In genomic region chr6:150672792-150673191, GRCh38 we compare ENCODE assay signal across 22 cellular contexts.
A peak's percentile ranks its signal among the peaks of the same experiment; 100 is the strongest.
DNase-seq lines count a peak whose midpoint lies in the region; ATAC-seq, FAIRE-seq and TF ChIP-seq lines count a peak whose summit lies in the region.
"Had no signal": no experiment of that assay in that cellular context is flagged by ENCODE, and none has a peak within 500 bp of the region (broad histone marks: within the 10 kb centered on the region; RNA-seq: fewer than 3 reads in every experiment).

No MANE protein-coding gene starts in this region.

- POLR2A ChIA-PET in HepG2 (lab: Yijun Ruan, JAX) = no interaction called here

- in situ Hi-C loops in HepG2 (cut with HindIII; ENCODE audit: extremely low pct_ligation_motif_present, low pct_unique_long_range_greater_than_20kb) = no loop called here

- H3K36me3 ChIP-seq in liver (ENCODE audit: control insufficient read depth in 4 of 4, insufficient read depth in 3 of 4, low read depth in 1 of 4, low read length in 3 of 4) (no peaks in the 10 kb centered on the region), HepG2 (replicated peaks in 1 of 2; ENCODE audit: control insufficient read depth in 1 of 2, insufficient read depth in 2 of 2, low read length in 2 of 2) (no peaks in the 10 kb centered on the region)
- H3K36me3 ChIP-seq: HAP-1 had no signal

- H3K4me2 ChIP-seq in HepG2 (ENCODE audit: low read depth, low read length) = no peak overlapping the region
- H3K4me2 ChIP-seq: GM23338, SK-N-SH had no signal

- peak in 1 of 2 donors; percentile 14 for TF ChIP-seq RAD21 in liver (IDR thresholded peaks at IDR 0.05)
- TF ChIP-seq RAD21 in HepG2 (CRISPR knock-in tag; IDR thresholded peaks at IDR 0.05) = no peak

- no peak for FAIRE-seq in HepG2 (lab: Jason Lieb, UNC)
- FAIRE-seq: A204.1, D721Med, GM12878 had no signal

- no TSS peak for BruUV-seq in HepG2 (replicated peaks; lab: Mats Ljungman, UMichigan)

- no peaks in the 10 kb centered on the region for H3K9me3 ChIP-seq in liver (ENCODE audit: control insufficient read depth in 4 of 4, low read length in 3 of 4)
- H3K9me3 ChIP-seq in HepG2 (ENCODE audit: low read length) = no peaks in the 10 kb centered on the region
- H3K9me3 ChIP-seq: HAP-1, SK-N-SH had no signal

- H3K9ac ChIP-seq in liver (ENCODE audit: low read depth in 1 of 2, low read length in 2 of 2) = no peak overlapping the region
- no peak overlapping the region for H3K9ac ChIP-seq in HepG2 (ENCODE audit: insufficient read depth, low read depth, low read length)
- H3K9ac ChIP-seq: SK-N-SH had no signal

- intact Hi-C loops in HepG2 (cut with micrococcal nuclease; ENCODE audit: unreplicated experiment) = no loop called here

- no peaks in the 10 kb centered on the region for H3K27me3 ChIP-seq in liver (ENCODE audit: control insufficient read depth in 4 of 4, insufficient read depth in 4 of 4, low read length in 3 of 4)
- no peaks in the 10 kb centered on the region for H3K27me3 ChIP-seq in HepG2 (ENCODE audit: control insufficient read depth in 1 of 2, insufficient read depth in 2 of 2, low read length in 2 of 2)

- H4K20me1 ChIP-seq in HepG2 (ENCODE audit: insufficient read depth, low read length) = no peaks in the 10 kb centered on the region

- CTCF ChIA-PET in HepG2 (lab: Yijun Ruan, JAX; ENCODE audit: low intra/inter-chr PET ratio, low total read pairs) = no interaction called here

- TF ChIP-seq CTCF in liver (IDR thresholded peaks at IDR 0.05; ENCODE audit: low read depth, low read length, missing input control) (no peak), HepG2 (CRISPR knock-in tag; IDR thresholded peaks at IDR 0.05) (no peak), VCaP (conservative IDR thresholded peaks at IDR 0.05) (no peak)

- peaks cover 5 to 26% (median 24%) of the 10 kb centered on the region in 4 donors for H3K4me1 ChIP-seq in liver (ENCODE audit: control insufficient read depth in 4 of 4, insufficient read depth in 4 of 4, low read length in 3 of 4)
- H3K4me1 ChIP-seq in HepG2 (ENCODE audit: insufficient read depth, low read length) = peaks cover 16% of the 10 kb centered on the region

- 30% methylated on average over 2 of the region's 2 CpGs for WGBS in liver
- WGBS in HepG2 (ENCODE audit: low lambda C conversion rate) = 11% methylated on average over 2 of the region's 2 CpGs

- ATAC-seq in HepG2 = no peak
- no peak for ATAC-seq in GM21529 (IDR thresholded peaks at IDR 0.05; ENCODE audit: unreplicated experiment)
- ATAC-seq: GM12878, GM23338 had no signal

- DNase-seq in NCI-H2081 (lab: John Stamatoyannopoulos, UW) (peak; percentile 11 to 20), NCI-H2081 treated with DMSO at 0.1 percent for 48 hours (lab: John Stamatoyannopoulos, UW) (no peak), HepG2 (ENCODE audit: low spot score) (no peak), activated gamma-delta T cell (lab: John Stamatoyannopoulos, UW) (no peak), NCI-H1436 (lab: John Stamatoyannopoulos, UW) (no peak)
- DNase-seq: DND-41; KBM-7; NCI-H1930; NCI-H446; NCI-H526; NK-92 treated with Interleukin-12 subunit alpha and Interleukin-12 subunit beta, amount 100 ng/mL, for 24 hours; SIG-M5; SK-N-SH had no signal

- no peak overlapping the region for H2AFZ ChIP-seq in HepG2 (ENCODE audit: low read length)
- H2AFZ ChIP-seq: GM23338 had no signal

- TF ChIP-seq EP300 in HepG2 (IDR thresholded peaks at IDR 0.05; ENCODE audit: low read depth in 2 of 2, low read length in 2 of 2) (no peak), HepG2 (CRISPR knock-in tag; IDR thresholded peaks at IDR 0.05; ENCODE audit: borderline replicate concordance) (no peak)

- no peaks in the 10 kb centered on the region for H3K79me2 ChIP-seq in HepG2 (ENCODE audit: insufficient read depth, low read length)

- H3K4me3 ChIP-seq in liver (ENCODE audit: low read depth in 1 of 3, low read length in 3 of 3) = no peak overlapping the region
- no peak overlapping the region for H3K4me3 ChIP-seq in HepG2 (replicated peaks in 1 of 3; ENCODE audit: insufficient read depth in 1 of 3, low read depth in 2 of 3, low read length in 3 of 3)
- H3K4me3 ChIP-seq: GM12878, GM23338, HAP-1 had no signal

- no peak for TF ChIP-seq POLR2A in HepG2 (IDR thresholded peaks at IDR 0.05; ENCODE audit: insufficient read depth in 1 of 2, low read depth in 2 of 2, low read length in 2 of 2)

- no peak overlapping the region for H3K27ac ChIP-seq in liver (ENCODE audit: low read depth in 1 of 2, low read length in 2 of 2)
- no peak overlapping the region for H3K27ac ChIP-seq in HepG2 (ENCODE audit: extremely low read length, insufficient read depth, low read length)
- peak overlapping the region; percentile 48 for H3K27ac ChIP-seq in VCaP
- H3K27ac ChIP-seq: C4-2B had no signal

TF ChIP-seq in liver, 16 proteins besides CTCF, POLR2A, EP300 and RAD21:
- peak; percentile 24 to 34 for TF ChIP-seq HNF4A (conservative IDR thresholded peaks at IDR 0.05)
- TF ChIP-seq YY1 (IDR thresholded peaks at IDR 0.05) = no peak

TF ChIP-seq in HepG2, 621 proteins besides CTCF, POLR2A, EP300 and RAD21:
- no peak for TF ChIP-seq NR2F6 (IDR thresholded peaks at IDR 0.05)
- no peak for TF ChIP-seq NR2F6 (CRISPR knock-in tag; IDR thresholded peaks at IDR 0.05)
- TF ChIP-seq ZNF781 (CRISPR knock-in tag; IDR thresholded peaks at IDR 0.05; ENCODE audit: borderline replicate concordance, not compliant biosample characterization) = no peak
- TF ChIP-seq SYNCRIP (IDR thresholded peaks at IDR 0.05; ENCODE audit: insufficient read depth, low read depth, low read length) = no peak
- no peak for TF ChIP-seq TARDBP (CRISPR knock-in tag; IDR thresholded peaks at IDR 0.05)
- TF ChIP-seq ZNF441 (CRISPR knock-in tag; IDR thresholded peaks at IDR 0.05; ENCODE audit: borderline replicate concordance) = no peak
- no peak for TF ChIP-seq NR2F2 (IDR thresholded peaks at IDR 0.05; ENCODE audit: borderline replicate concordance, low read depth)
- no peak for TF ChIP-seq ZNF720 (CRISPR knock-in tag; IDR thresholded peaks at IDR 0.05)
- TF ChIP-seq JDP2 (CRISPR knock-in tag; IDR thresholded peaks at IDR 0.05; ENCODE audit: borderline replicate concordance) = no peak
- TF ChIP-seq ZNF333 (CRISPR knock-in tag; IDR thresholded peaks at IDR 0.05; ENCODE audit: borderline replicate concordance) = no peak
- TF ChIP-seq POGZ (CRISPR knock-in tag; IDR thresholded peaks at IDR 0.05) = no peak
- no peak for TF ChIP-seq SMARCC2 (IDR thresholded peaks at IDR 0.05)
- no peak for TF ChIP-seq SP1 (IDR thresholded peaks at IDR 0.05)
- no peak for TF ChIP-seq SP1 (CRISPR knock-in tag; IDR thresholded peaks at IDR 0.05)
- no peak for TF ChIP-seq POLR2G (IDR thresholded peaks at IDR 0.05; ENCODE audit: low read depth, low read length)
- TF ChIP-seq ZNF260 (CRISPR knock-in tag; IDR thresholded peaks at IDR 0.05; ENCODE audit: borderline replicate concordance, low read depth) = no peak
- TF ChIP-seq, protein P1, sequence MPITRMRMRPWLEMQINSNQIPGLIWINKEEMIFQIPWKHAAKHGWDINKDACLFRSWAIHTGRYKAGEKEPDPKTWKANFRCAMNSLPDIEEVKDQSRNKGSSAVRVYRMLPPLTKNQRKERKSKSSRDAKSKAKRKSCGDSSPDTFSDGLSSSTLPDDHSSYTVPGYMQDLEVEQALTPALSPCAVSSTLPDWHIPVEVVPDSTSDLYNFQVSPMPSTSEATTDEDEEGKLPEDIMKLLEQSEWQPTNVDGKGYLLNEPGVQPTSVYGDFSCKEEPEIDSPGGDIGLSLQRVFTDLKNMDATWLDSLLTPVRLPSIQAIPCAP (CRISPR knock-in tag; IDR thresholded peaks at IDR 0.05; ENCODE audit: low read depth) = no peak
- no peak for TF ChIP-seq HMG20A (CRISPR knock-in tag; IDR thresholded peaks at IDR 0.05; ENCODE audit: borderline replicate concordance)
- no peak for TF ChIP-seq LBX2 (CRISPR knock-in tag; IDR thresholded peaks at IDR 0.05; ENCODE audit: borderline replicate concordance)
- TF ChIP-seq NFKBIZ (CRISPR knock-in tag; IDR thresholded peaks at IDR 0.05) = no peak

Comparison
In these comparisons a context has a peak if more than half of its experiments do, and no peak if none do; other contexts are left out.
1. DNase-seq: peak in NCI-H2081 (2 of 2); none in NCI-H2081 treated with DMSO at 0.1 percent for 48 hours (single experiment), HepG2 (single experiment), activated gamma-delta T cell (single experiment) and NCI-H1436 (single experiment).